ENCODE assay signal across 8 cellular contexts in genomic region chr12:49018282-49019119, GRCh38. TPM values are rescaled to one million over a fixed set of nuclear protein-coding genes. Genes with fewer than 3 reads are reported as not detected.
DNase-seq lines count a peak whose midpoint lies in the region; ATAC-seq and TF ChIP-seq lines count a peak whose summit lies in the region.

TSS of gene PRKAG1 (minus strand) at chr12:49018776. CDS start at chr12:49018740, 36 bp downstream.

- WGBS in thymus, result under 1% methylated on average over 59 of the region's 59 CpGs

- no peaks in the 10 kb centered on the region for H3K27me3 ChIP-seq in thymus (ENCODE audit: control insufficient read depth, insufficient read depth)

- peaks cover 13% of the 10 kb centered on the region for H3K4me1 ChIP-seq in thymus (ENCODE audit: control insufficient read depth, insufficient read depth, low read length)

- H3K36me3 ChIP-seq in thymus (ENCODE audit: control insufficient read depth, insufficient read depth), result peaks cover 27% of the 10 kb centered on the region

- DNase-seq in GM12865 (ENCODE audit: low read depth) (peak; percentile 98), NCI-H1105 (lab: John Stamatoyannopoulos, UW) (peak; percentile 78), SKM-1 treated with dmso at 0.1 percent for 144 hours (lab: John Stamatoyannopoulos, UW; ENCODE audit: unreplicated experiment) (peak; percentile 72), glutamatergic neuron (peak; percentile 97), osteocyte (ENCODE audit: extremely low spot score, unreplicated experiment) (peak; percentile 98)

- peak within 1 kb of the TSS; percentile 93 for H3K4me3 Mint-ChIP-seq in activated naive CD8-positive, alpha-beta T cell
- H3K4me3 Mint-ChIP-seq in glutamatergic neuron (ENCODE audit: unreplicated experiment) (peak within 1 kb of the TSS; percentile 89), osteocyte (ENCODE audit: unreplicated experiment) (peak within 1 kb of the TSS; percentile 90)

- no peaks in the 10 kb centered on the region for H3K9me3 Mint-ChIP-seq in activated naive CD8-positive, alpha-beta T cell (ENCODE audit: low read depth)
- peaks cover 7% of the 10 kb centered on the region for H3K9me3 Mint-ChIP-seq in glutamatergic neuron (ENCODE audit: unreplicated experiment)
- no peaks in the 10 kb centered on the region for H3K9me3 Mint-ChIP-seq in osteocyte (ENCODE audit: unreplicated experiment)

- H3K4me1 Mint-ChIP-seq in activated naive CD8-positive, alpha-beta T cell (ENCODE audit: low read depth), result peaks cover 40% of the 10 kb centered on the region
- H3K4me1 Mint-ChIP-seq in glutamatergic neuron (ENCODE audit: low read depth, unreplicated experiment) (peaks cover 10% of the 10 kb centered on the region), osteocyte (ENCODE audit: unreplicated experiment) (peaks cover 32% of the 10 kb centered on the region)

- TF ChIP-seq CTCF in GM12865 (IDR thresholded peaks at IDR 0.05; ENCODE audit: insufficient read depth, low read depth, low read length, missing control alignments) (peak; percentile 59), glutamatergic neuron (IDR thresholded peaks at IDR 0.05; ENCODE audit: partially characterized antibody, unreplicated experiment) (peak; percentile 52), osteocyte (IDR thresholded peaks at IDR 0.05) (peak; percentile 63)

- ATAC-seq in HG02642 (IDR thresholded peaks at IDR 0.05; ENCODE audit: poor library complexity, unreplicated experiment), result peak; percentile 87

- H3K9me3 ChIP-seq in thymus (ENCODE audit: control insufficient read depth), result no peaks in the 10 kb centered on the region

- peaks cover 14% of the 10 kb centered on the region for H3K36me3 Mint-ChIP-seq in activated naive CD8-positive, alpha-beta T cell
- H3K36me3 Mint-ChIP-seq in glutamatergic neuron (ENCODE audit: unreplicated experiment), result peaks cover 6% of the 10 kb centered on the region
- peaks cover 12% of the 10 kb centered on the region for H3K36me3 Mint-ChIP-seq in osteocyte (ENCODE audit: unreplicated experiment)

- H3K4me3 ChIP-seq in GM12865 (ENCODE audit: low read depth, low read length) (peak within 1 kb of the TSS; percentile 86), thymus (ENCODE audit: low read length) (peak within 1 kb of the TSS; percentile 88)

- peak within 1 kb of the TSS; percentile 95 for H3K27ac ChIP-seq in thymus (ENCODE audit: low read depth)

- no peaks in the 10 kb centered on the region for H3K27me3 Mint-ChIP-seq in activated naive CD8-positive, alpha-beta T cell
- H3K27me3 Mint-ChIP-seq in glutamatergic neuron (ENCODE audit: unreplicated experiment) (peaks cover 7% of the 10 kb centered on the region), osteocyte (ENCODE audit: unreplicated experiment) (no peaks in the 10 kb centered on the region)

- H3K27ac Mint-ChIP-seq in activated naive CD8-positive, alpha-beta T cell, result peak within 1 kb of the TSS; percentile 91
- H3K27ac Mint-ChIP-seq in glutamatergic neuron (ENCODE audit: unreplicated experiment), result peak within 1 kb of the TSS; percentile 99
- H3K27ac Mint-ChIP-seq in osteocyte (ENCODE audit: unreplicated experiment), result peak within 1 kb of the TSS; percentile 100

RNA-seq across cellular contexts. Expression of gene PRKAG1, which starts in this region (rescaled TPM):
- total RNA-seq in glutamatergic neuron (ENCODE audit: unreplicated experiment) (58.2 TPM), osteocyte (75.6 and 80.6 TPM in 2 replicates)
- 58.5 TPM for polyA plus RNA-seq in thymus

Comparison
In these comparisons a context has a peak if more than half of its experiments do, and no peak if none do; other contexts are left out.
1. Peak in every context shown above with its lines: DNase-seq, ATAC-seq, H3K4me3 ChIP-seq and H3K27ac ChIP-seq.